17 cellular contexts compared by ENCODE assay signal in the genomic region with DNA sequence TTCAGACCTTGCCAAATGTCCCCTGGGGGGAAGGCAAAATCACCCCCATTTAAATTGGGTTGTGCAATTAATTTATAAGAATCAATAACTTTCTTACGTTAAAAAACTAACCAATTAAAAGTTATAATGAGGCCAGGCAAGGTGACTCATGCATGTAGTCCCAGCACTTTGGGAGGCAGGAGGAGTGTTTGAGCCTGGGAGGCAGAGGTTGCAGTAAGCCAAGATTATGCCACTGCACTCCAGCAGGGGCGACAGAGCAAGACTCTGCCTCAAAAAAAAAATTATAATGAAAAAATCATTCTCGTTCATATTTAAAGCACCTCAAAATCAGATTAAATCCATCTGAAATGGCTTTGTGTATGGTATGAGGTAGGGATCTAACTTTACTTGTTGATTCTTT. TPM values are rescaled to one million over a fixed set of nuclear protein-coding genes. Genes with fewer than 3 reads are reported as not detected.
A peak's percentile ranks its signal among the peaks of the same experiment; 100 is the strongest.
DNase-seq lines count a peak whose midpoint lies in the region; ATAC-seq and TF ChIP-seq lines count a peak whose summit lies in the region.
"Had no signal": no experiment of that assay in that cellular context is flagged by ENCODE, and none has a peak within 500 bp of the region (broad histone marks: within the 10 kb centered on the region; RNA-seq: fewer than 3 reads in every experiment).

No MANE protein-coding gene starts in this region.

- CTCF ChIA-PET in activated CD8-positive, alpha-beta T cell treated with anti-CD3 and anti-CD28 coated beads for 36 hours (lab: Charles Lee), result no interaction called here
- CTCF ChIA-PET in activated CD8-positive, alpha-beta T cell treated with anti-CD3 and anti-CD28 coated beads, Interleukin-2, amount 10 ng/mL, durations not matched to agents 7 days and 5 days (lab: Charles Lee), result no interaction called here

- 59% methylated on average over 3 of the region's 3 CpGs for WGBS in esophagus muscularis mucosa

- in situ Hi-C loops in KBM-7 (cut with MboI; ENCODE audit: low pct_unique_long_range_greater_than_20kb, low sequenced_read_pairs), result no loop called here

- no peaks in the 10 kb centered on the region for H3K36me3 ChIP-seq in esophagus muscularis mucosa
- H3K36me3 ChIP-seq: right lobe of liver, thyroid gland had no signal

- ATAC-seq in activated CD8-positive, alpha-beta T cell treated with anti-CD3 and anti-CD28 coated beads for 36 hours, result no peak
- ATAC-seq in activated CD8-positive, alpha-beta T cell treated with anti-CD3 and anti-CD28 coated beads, Interleukin-2, amount 10 ng/mL, durations not matched to agents 7 days and 5 days, result no peak
- ATAC-seq: activated T-helper 17 cell treated with anti-CD3 and anti-CD28 coated beads, Interleukin-2, amount 50 U/mL, for 72 hours; right lobe of liver had no signal

- H3K27me3 ChIP-seq in esophagus muscularis mucosa, result peaks cover 0 to 42% (median 0%) of the 10 kb centered on the region in 4 donors
- H3K27me3 ChIP-seq: right lobe of liver, thyroid gland had no signal

- no peak for DNase-seq in activated CD8-positive, alpha-beta T cell treated with anti-CD3 and anti-CD28 coated beads for 36 hours
- no peak for DNase-seq in activated CD8-positive, alpha-beta T cell treated with anti-CD3 and anti-CD28 coated beads, Interleukin-2, amount 10 ng/mL, durations not matched to agents 7 days and 5 days
- DNase-seq in RKO (ENCODE audit: low spot score) (peak; percentile 46), epithelial cell of esophagus (ENCODE audit: low read depth) (peak; percentile 11), type B pancreatic cell (ENCODE audit: extremely low spot score, unreplicated experiment) (no peak), KBM-7 (no peak), esophagus muscularis mucosa (ENCODE audit: extremely low spot score) (no peak), T-helper 9 cell (no peak)
- DNase-seq: kidney glomerular epithelial cell; NCI-H1417; NCI-H2227 treated with DMSO at 0.1 percent for 48 hours; right lobe of liver; stimulated activated CD4-positive, alpha-beta T cell treated with anti-CD3 and anti-CD28 coated beads, Interleukin-2, amount 100 ng/mL, for 24 hours; thyroid gland had no signal

- H3K36me3 Mint-ChIP-seq in activated CD8-positive, alpha-beta T cell treated with anti-CD3 and anti-CD28 coated beads for 36 hours (ENCODE audit: low read depth), result no peaks in the 10 kb centered on the region
- H3K36me3 Mint-ChIP-seq in activated CD8-positive, alpha-beta T cell treated with anti-CD3 and anti-CD28 coated beads, Interleukin-2, amount 10 ng/mL, durations not matched to agents 7 days and 5 days (ENCODE audit: low read depth), result no peaks in the 10 kb centered on the region
- H3K36me3 Mint-ChIP-seq in type B pancreatic cell, result no peaks in the 10 kb centered on the region

- H3K4me3 Mint-ChIP-seq in activated CD8-positive, alpha-beta T cell treated with anti-CD3 and anti-CD28 coated beads for 36 hours, result no peak overlapping the region
- no peak overlapping the region for H3K4me3 Mint-ChIP-seq in activated CD8-positive, alpha-beta T cell treated with anti-CD3 and anti-CD28 coated beads, Interleukin-2, amount 10 ng/mL, durations not matched to agents 7 days and 5 days
- no peak overlapping the region for H3K4me3 Mint-ChIP-seq in type B pancreatic cell
- H3K4me3 Mint-ChIP-seq: activated T-helper 17 cell treated with anti-CD3 and anti-CD28 coated beads, Interleukin-2, amount 50 U/mL, for 72 hours had no signal

- TF ChIP-seq EP300 in esophagus muscularis mucosa (IDR thresholded peaks at IDR 0.05), result no peak

- peak; percentile 19 for TF ChIP-seq CTCF in activated CD8-positive, alpha-beta T cell treated with anti-CD3 and anti-CD28 coated beads for 36 hours (IDR thresholded peaks at IDR 0.05)
- peak; percentile 35 for TF ChIP-seq CTCF in epithelial cell of esophagus (IDR thresholded peaks at IDR 0.05; ENCODE audit: insufficient read depth, low read depth, low read length, missing control alignments)
- TF ChIP-seq CTCF in type B pancreatic cell (conservative IDR thresholded peaks at IDR 0.05), result peak; percentile 22
- TF ChIP-seq CTCF in esophagus muscularis mucosa (IDR thresholded peaks at IDR 0.05), result no peak

- no peak overlapping the region for H3K27ac ChIP-seq in esophagus muscularis mucosa (replicated peaks in 1 of 4)
- H3K27ac ChIP-seq: 22Rv1, right lobe of liver, SK-N-MC, thyroid gland had no signal

- POLR2A ChIA-PET in activated CD8-positive, alpha-beta T cell treated with anti-CD3 and anti-CD28 coated beads for 36 hours (lab: Charles Lee), result no interaction called here
- POLR2A ChIA-PET in activated CD8-positive, alpha-beta T cell treated with anti-CD3 and anti-CD28 coated beads, Interleukin-2, amount 10 ng/mL, durations not matched to agents 7 days and 5 days (lab: Charles Lee), result interaction anchor here (0.5 kb wide), 1 partner anchor 15 kb away, joined by 3 read pairs; no protein-coding TSS in a partner anchor

- no peak for TF ChIP-seq POLR2A in esophagus muscularis mucosa (IDR thresholded peaks at IDR 0.05; ENCODE audit: low read depth)

- H3K9me3 Mint-ChIP-seq in activated CD8-positive, alpha-beta T cell treated with anti-CD3 and anti-CD28 coated beads for 36 hours, result peaks cover 2% of the 10 kb centered on the region
- H3K9me3 Mint-ChIP-seq in activated CD8-positive, alpha-beta T cell treated with anti-CD3 and anti-CD28 coated beads, Interleukin-2, amount 10 ng/mL, durations not matched to agents 7 days and 5 days (ENCODE audit: insufficient read depth), result peaks cover 3% of the 10 kb centered on the region
- no peaks in the 10 kb centered on the region for H3K9me3 Mint-ChIP-seq in type B pancreatic cell
- H3K9me3 Mint-ChIP-seq: activated T-helper 17 cell treated with anti-CD3 and anti-CD28 coated beads, Interleukin-2, amount 50 U/mL, for 72 hours had no signal

- no peaks in the 10 kb centered on the region for H3K4me1 ChIP-seq in esophagus muscularis mucosa
- H3K4me1 ChIP-seq: right lobe of liver, thyroid gland had no signal

- intact Hi-C loops in activated CD8-positive, alpha-beta T cell treated with anti-CD3 and anti-CD28 coated beads for 36 hours (cut with micrococcal nuclease), result no loop called here
- intact Hi-C loops in esophagus muscularis mucosa (cut with DNase I), result no loop called here

- no peaks in the 10 kb centered on the region for H3K9me3 ChIP-seq in esophagus muscularis mucosa
- H3K9me3 ChIP-seq: right lobe of liver, thyroid gland had no signal

- peaks cover 37% of the 10 kb centered on the region for H3K27me3 Mint-ChIP-seq in activated CD8-positive, alpha-beta T cell treated with anti-CD3 and anti-CD28 coated beads for 36 hours
- H3K27me3 Mint-ChIP-seq in activated CD8-positive, alpha-beta T cell treated with anti-CD3 and anti-CD28 coated beads, Interleukin-2, amount 10 ng/mL, durations not matched to agents 7 days and 5 days (ENCODE audit: low read depth), result peaks cover 15% of the 10 kb centered on the region
- H3K27me3 Mint-ChIP-seq in type B pancreatic cell, result peaks cover 59% of the 10 kb centered on the region

- no peak overlapping the region for H3K4me3 ChIP-seq in epithelial cell of esophagus (ENCODE audit: low read length)
- no peak overlapping the region for H3K4me3 ChIP-seq in esophagus muscularis mucosa
- H3K4me3 ChIP-seq: right lobe of liver, SK-N-MC, thyroid gland had no signal

- H3K4me1 Mint-ChIP-seq in activated CD8-positive, alpha-beta T cell treated with anti-CD3 and anti-CD28 coated beads for 36 hours (ENCODE audit: low read depth), result peaks cover 5% of the 10 kb centered on the region
- H3K4me1 Mint-ChIP-seq in activated CD8-positive, alpha-beta T cell treated with anti-CD3 and anti-CD28 coated beads, Interleukin-2, amount 10 ng/mL, durations not matched to agents 7 days and 5 days (ENCODE audit: low read depth), result no peaks in the 10 kb centered on the region
- H3K4me1 Mint-ChIP-seq in type B pancreatic cell (ENCODE audit: unreplicated experiment), result no peaks in the 10 kb centered on the region
- H3K4me1 Mint-ChIP-seq: activated T-helper 17 cell treated with anti-CD3 and anti-CD28 coated beads, Interleukin-2, amount 50 U/mL, for 72 hours had no signal

- no peak overlapping the region for H3K27ac Mint-ChIP-seq in activated CD8-positive, alpha-beta T cell treated with anti-CD3 and anti-CD28 coated beads for 36 hours
- no peak overlapping the region for H3K27ac Mint-ChIP-seq in activated CD8-positive, alpha-beta T cell treated with anti-CD3 and anti-CD28 coated beads, Interleukin-2, amount 10 ng/mL, durations not matched to agents 7 days and 5 days
- H3K27ac Mint-ChIP-seq in type B pancreatic cell, result no peak overlapping the region
- H3K27ac Mint-ChIP-seq: activated T-helper 17 cell treated with anti-CD3 and anti-CD28 coated beads, Interleukin-2, amount 50 U/mL, for 72 hours had no signal

RNA-seq across cellular contexts. Expression of a gene that starts 18.4 kb away (rescaled TPM):
- not detected for total RNA-seq in activated CD8-positive, alpha-beta T cell treated with anti-CD3 and anti-CD28 coated beads for 36 hours
- total RNA-seq in activated CD8-positive, alpha-beta T cell treated with anti-CD3 and anti-CD28 coated beads, Interleukin-2, amount 10 ng/mL, durations not matched to agents 7 days and 5 days, result not detected
- total RNA-seq in type B pancreatic cell (ENCODE audit: low replicate concordance) (not detected in 2 replicates), esophagus muscularis mucosa (1 to 10 TPM in 3 of 4 donors, not detected in 1; 2.5 to 9.9 (median 5.0) TPM)
- total RNA-seq: activated T-helper 17 cell treated with anti-CD3 and anti-CD28 coated beads, Interleukin-2, amount 50 U/mL, for 72 hours had no signal

RNA-seq across cellular contexts. Expression of a gene that starts 28.1 kb away (rescaled TPM):
- total RNA-seq in activated CD8-positive, alpha-beta T cell treated with anti-CD3 and anti-CD28 coated beads for 36 hours, result 1 to 10 TPM; 2.4 to 4.6 TPM
- total RNA-seq in activated CD8-positive, alpha-beta T cell treated with anti-CD3 and anti-CD28 coated beads, Interleukin-2, amount 10 ng/mL, durations not matched to agents 7 days and 5 days, result 1 to 10 TPM; 1.2 to 2.2 TPM
- total RNA-seq in type B pancreatic cell (ENCODE audit: low replicate concordance) (12.8 and 28.7 TPM in 2 replicates), esophagus muscularis mucosa (10 to 100 TPM; 11.8 to 37.8 (median 17.4) TPM)

RNA-seq across cellular contexts. Expression of a gene that starts 34.8 kb away (rescaled TPM):
- total RNA-seq in activated CD8-positive, alpha-beta T cell treated with anti-CD3 and anti-CD28 coated beads for 36 hours, result not detected
- not detected for total RNA-seq in activated CD8-positive, alpha-beta T cell treated with anti-CD3 and anti-CD28 coated beads, Interleukin-2, amount 10 ng/mL, durations not matched to agents 7 days and 5 days
- total RNA-seq in type B pancreatic cell (ENCODE audit: low replicate concordance) (not detected in 2 replicates), esophagus muscularis mucosa (1 to 10 TPM in 2 of 4 donors, under 1 TPM in 2; 0.52 to 2.0 (median 1.00) TPM)
- total RNA-seq: activated T-helper 17 cell treated with anti-CD3 and anti-CD28 coated beads, Interleukin-2, amount 50 U/mL, for 72 hours had no signal

RNA-seq across cellular contexts. Expression of a gene that starts 58.8 kb away (rescaled TPM):
- not detected for total RNA-seq in activated CD8-positive, alpha-beta T cell treated with anti-CD3 and anti-CD28 coated beads for 36 hours
- total RNA-seq in activated CD8-positive, alpha-beta T cell treated with anti-CD3 and anti-CD28 coated beads, Interleukin-2, amount 10 ng/mL, durations not matched to agents 7 days and 5 days, result not detected
- total RNA-seq in type B pancreatic cell (ENCODE audit: low replicate concordance), result not detected in 2 replicates
- total RNA-seq in esophagus muscularis mucosa, result 10 to 100 TPM in 1 of 4 donors, 1 to 10 TPM in 1, under 1 TPM in 2; under 0.01 to 28.8 (median 1.3) TPM
- total RNA-seq: activated T-helper 17 cell treated with anti-CD3 and anti-CD28 coated beads, Interleukin-2, amount 50 U/mL, for 72 hours; right lobe of liver had no signal

Comparison
In these comparisons a context has a peak if more than half of its experiments do, and no peak if none do; other contexts are left out.
1. DNase-seq: peak in RKO (single experiment) and epithelial cell of esophagus (single experiment); none in activated CD8-positive, alpha-beta T cell treated with anti-CD3 and anti-CD28 coated beads for 36 hours (single experiment), activated CD8-positive, alpha-beta T cell treated with anti-CD3 and anti-CD28 coated beads, Interleukin-2, amount 10 ng/mL, durations not matched to agents 7 days and 5 days (single experiment), type B pancreatic cell (single experiment), KBM-7 (single experiment), esophagus muscularis mucosa (single experiment) and T-helper 9 cell (single experiment).
2. CTCF ChIP-seq: peak in activated CD8-positive, alpha-beta T cell treated with anti-CD3 and anti-CD28 coated beads for 36 hours (single experiment), epithelial cell of esophagus (single experiment) and type B pancreatic cell (single experiment); none in esophagus muscularis mucosa (0 of 3).